Comparison of ENCODE assay signal across 15 cellular contexts in genomic region chr10:127986543-127987466, GRCh38.
DNase-seq lines count a peak whose midpoint lies in the region; ATAC-seq and TF ChIP-seq lines count a peak whose summit lies in the region.
"Had no signal": no experiment of that assay in that cellular context is flagged by ENCODE, and none has a peak within 500 bp of the region (broad histone marks: within the 10 kb centered on the region; RNA-seq: fewer than 3 reads in every experiment).

No MANE protein-coding gene starts in this region.

- 81 to 88% methylated on average over 14 of the region's 14 CpGs for WGBS in sigmoid colon, 2 donors

- H3K36me3 Mint-ChIP-seq in CD8-positive, alpha-beta memory T cell: no peaks in the 10 kb centered on the region
- H3K36me3 Mint-ChIP-seq: IgD-negative memory B cell had no signal

- peaks cover 14 to 26% of the 10 kb centered on the region in 2 donors for H3K27me3 Mint-ChIP-seq in CD8-positive, alpha-beta memory T cell

- intact Hi-C loops in cardiac septum (cut with DNase I) (no loop called here), sigmoid colon (cut with DNase I) (no loop called here)

- no peak for TF ChIP-seq CTCF in AG10803 (conservative IDR thresholded peaks at IDR 0.05; ENCODE audit: low read length)
- no peak for TF ChIP-seq CTCF in sigmoid colon (IDR thresholded peaks at IDR 0.05)

- H3K9me3 Mint-ChIP-seq in CD8-positive, alpha-beta memory T cell: peaks cover 0 to 2% (median 0%) of the 10 kb centered on the region in 5 donors

- POLR2A ChIA-PET in CD8-positive, alpha-beta memory T cell (lab: Charles Lee): no interaction called here

- peak; percentile 49 for DNase-seq in AG10803 (ENCODE audit: low read depth)
- DNase-seq in cardiac septum (ENCODE audit: low spot score): peak; percentile 62
- DNase-seq in sigmoid colon: peak; percentile 42
- DNase-seq in CD8-positive, alpha-beta memory T cell: no peak
- no peak for DNase-seq in iPS-NIHi7 (ENCODE audit: extremely low spot score)
- DNase-seq: activated naive CD4-positive, alpha-beta T cell; NCI-H2171; NCI-H82; stimulated activated naive CD4-positive, alpha-beta T cell treated with Interleukin-2 at 50 U/mL for 16 hours had no signal

- H3K4me1 ChIP-seq in sigmoid colon: peaks cover 0 to 5% (median 2%) of the 10 kb centered on the region in 4 donors
- H3K4me1 ChIP-seq in CD8-positive, alpha-beta memory T cell (ENCODE audit: insufficient read depth, low read length): peaks cover 8% of the 10 kb centered on the region

- TF ChIP-seq EP300 in sigmoid colon (IDR thresholded peaks at IDR 0.05): no peak

- H3K4me1 Mint-ChIP-seq in CD8-positive, alpha-beta memory T cell: peaks cover 10 to 20% (median 15%) of the 10 kb centered on the region in 3 donors

- H3K4me3 Mint-ChIP-seq in CD8-positive, alpha-beta memory T cell: no peak overlapping the region
- H3K4me3 Mint-ChIP-seq: IgD-negative memory B cell had no signal

- no peaks in the 10 kb centered on the region for H3K9me3 ChIP-seq in sigmoid colon
- H3K9me3 ChIP-seq in CD8-positive, alpha-beta memory T cell (ENCODE audit: low read length): no peaks in the 10 kb centered on the region

- H3K27ac ChIP-seq in sigmoid colon: peak overlapping the region; percentile 3 to 53 (median 19)
- no peak overlapping the region for H3K27ac ChIP-seq in CD8-positive, alpha-beta memory T cell (ENCODE audit: low read depth, low read length)
- H3K27ac ChIP-seq: BLaER1, cardiac muscle cell had no signal

- no peaks in the 10 kb centered on the region for H3K27me3 ChIP-seq in sigmoid colon
- no peaks in the 10 kb centered on the region for H3K27me3 ChIP-seq in CD8-positive, alpha-beta memory T cell (ENCODE audit: insufficient read depth, low read length, poor library complexity, severe bottlenecking)
- H3K27me3 ChIP-seq: BLaER1, cardiac muscle cell had no signal

- H3K36me3 ChIP-seq in sigmoid colon: no peaks in the 10 kb centered on the region
- no peaks in the 10 kb centered on the region for H3K36me3 ChIP-seq in CD8-positive, alpha-beta memory T cell (ENCODE audit: insufficient read depth, low read length)
- H3K36me3 ChIP-seq: BLaER1, cardiac muscle cell had no signal

- CTCF ChIA-PET in CD8-positive, alpha-beta memory T cell (lab: Charles Lee): no interaction called here

- no peak overlapping the region for H3K4me3 ChIP-seq in AG10803 (ENCODE audit: low read length)
- no peak overlapping the region for H3K4me3 ChIP-seq in sigmoid colon
- no peak overlapping the region for H3K4me3 ChIP-seq in CD8-positive, alpha-beta memory T cell (ENCODE audit: low read length)
- H3K4me3 ChIP-seq: BLaER1, cardiac muscle cell had no signal

- no peak overlapping the region for H3K27ac Mint-ChIP-seq in CD8-positive, alpha-beta memory T cell
- H3K27ac Mint-ChIP-seq: IgD-negative memory B cell had no signal

- ATAC-seq in SK-N-SH treated with all-trans-retinoic acid at 6 μM for 48 hours (no peak), GM21515 (IDR thresholded peaks at IDR 0.05; ENCODE audit: unreplicated experiment) (no peak)
- ATAC-seq: Panc1 had no signal

- TF ChIP-seq POLR2A in sigmoid colon (IDR thresholded peaks at IDR 0.05): no peak

TF ChIP-seq in SK-N-SH treated with all-trans-retinoic acid at 6 μM for 48 hours, 23 proteins besides CTCF, POLR2A, EP300 and RAD21:
- TF ChIP-seq ESRRG (CRISPR knock-in tag; IDR thresholded peaks at IDR 0.05) (no peak), ISL1 (CRISPR knock-in tag; IDR thresholded peaks at IDR 0.05) (peak; percentile 56), PATZ1 (CRISPR knock-in tag; IDR thresholded peaks at IDR 0.05; ENCODE audit: borderline replicate concordance) (peak; percentile 25; the same call in 1 of the 2 replicates), ZC3H10 (CRISPR knock-in tag; IDR thresholded peaks at IDR 0.05) (no peak)

Comparison
In these comparisons a context has a peak if more than half of its experiments do, and no peak if none do; other contexts are left out.
1. DNase-seq: peak in AG10803 (single experiment), cardiac septum (single experiment) and sigmoid colon (single experiment); none in CD8-positive, alpha-beta memory T cell (0 of 5) and iPS-NIHi7 (single experiment).